ENCODE assay signal across 9 cellular contexts in genomic region chr3:10950476-10951294, GRCh38. TPM values are rescaled to one million over a fixed set of nuclear protein-coding genes. Genes with fewer than 3 reads are reported as not detected.
DNase-seq lines count a peak whose midpoint lies in the region; ATAC-seq and TF ChIP-seq lines count a peak whose summit lies in the region.
"Had no signal": no experiment of that assay in that cellular context is flagged by ENCODE, and none has a peak within 500 bp of the region (broad histone marks: within the 10 kb centered on the region; RNA-seq: fewer than 3 reads in every experiment).

No MANE protein-coding gene starts in this region.

- H3K36me3 Mint-ChIP-seq in CD8-positive, alpha-beta memory T cell, result no peaks in the 10 kb centered on the region

- no peaks in the 10 kb centered on the region for H3K4me1 Mint-ChIP-seq in CD8-positive, alpha-beta memory T cell

- H3K27me3 ChIP-seq in Loucy (ENCODE audit: insufficient read depth, low read length, poor library complexity, severe bottlenecking), result no peaks in the 10 kb centered on the region
- H3K27me3 ChIP-seq in brain microvascular endothelial cell (replicated peaks), result peaks cover 11% of the 10 kb centered on the region
- H3K27me3 ChIP-seq in left lung, result peaks cover 0 to 9% of the 10 kb centered on the region in 2 donors
- H3K27me3 ChIP-seq in CD8-positive, alpha-beta memory T cell (ENCODE audit: insufficient read depth, low read length, poor library complexity, severe bottlenecking), result no peaks in the 10 kb centered on the region
- H3K27me3 ChIP-seq: BLaER1 treated with 17β-estradiol and CSF1 and Interleukin-3, amounts not matched to agents 10 nM and 100 nM had no signal

- H3K9me3 Mint-ChIP-seq in CD8-positive, alpha-beta memory T cell, result no peaks in the 10 kb centered on the region

- peaks cover 9 to 17% of the 10 kb centered on the region in 2 donors for H3K27me3 Mint-ChIP-seq in CD8-positive, alpha-beta memory T cell

- H3F3A ChIP-seq in Loucy (ENCODE audit: low read depth), result no peaks in the 10 kb centered on the region

- DNase-seq in NCI-H1092 treated with DMSO at 0.1 percent for 48 hours (lab: John Stamatoyannopoulos, UW) (peak; percentile 8), NCI-H1092 (lab: John Stamatoyannopoulos, UW) (no peak), brain microvascular endothelial cell (peak; percentile 61), left lung (no peak)
- no peak for DNase-seq in CD8-positive, alpha-beta memory T cell
- DNase-seq in activated T-cell treated with anti-CD3 and anti-CD28 coated beads, Interleukin-2, amount 50 U/mL, for 1 hour, result no peak

- ATAC-seq in left lung (peak; percentile 89), GM21737 (IDR thresholded peaks at IDR 0.05; ENCODE audit: unreplicated experiment) (no peak)

- H3K27ac Mint-ChIP-seq in CD8-positive, alpha-beta memory T cell, result no peak overlapping the region

- H3K27ac ChIP-seq in brain microvascular endothelial cell, result no peak overlapping the region
- H3K27ac ChIP-seq in left lung, result no peak overlapping the region
- H3K27ac ChIP-seq in CD8-positive, alpha-beta memory T cell (ENCODE audit: low read depth, low read length), result no peak overlapping the region

- H2AFZ ChIP-seq in Loucy (ENCODE audit: low read length), result peak overlapping the region; percentile 59

- H3K9me2 ChIP-seq in Loucy (replicated peaks; ENCODE audit: low read depth, low read length), result no peaks in the 10 kb centered on the region

- H3K4me1 ChIP-seq in Loucy (ENCODE audit: insufficient read depth, low read length, poor library complexity, severe bottlenecking) (no peaks in the 10 kb centered on the region), left lung (no peaks in the 10 kb centered on the region)
- H3K4me1 ChIP-seq in CD8-positive, alpha-beta memory T cell (ENCODE audit: insufficient read depth, low read length), result no peaks in the 10 kb centered on the region

- H3K4me2 ChIP-seq in Loucy (ENCODE audit: low read depth, low read length, poor library complexity, severe bottlenecking), result no peak overlapping the region

- H3K79me2 ChIP-seq in Loucy (ENCODE audit: insufficient read depth, low read length), result no peaks in the 10 kb centered on the region

- intact Hi-C loops in left lung (cut with DNase I), result no loop called here

- POLR2A ChIA-PET in CD8-positive, alpha-beta memory T cell (lab: Charles Lee), result no interaction called here

- in situ Hi-C loops in brain microvascular endothelial cell (cut with HindIII; ENCODE audit: low pct_ligation_motif_present, low sequenced_read_pairs), result no loop called here

- peak overlapping the region in 1 of 7 donors; percentile 62 for H3K4me3 Mint-ChIP-seq in CD8-positive, alpha-beta memory T cell

- H3K4me3 ChIP-seq in Loucy (ENCODE audit: low read length, poor library complexity, severe bottlenecking) (no peak overlapping the region), brain microvascular endothelial cell (ENCODE audit: low read depth, low read length) (no peak overlapping the region), left lung (no peak overlapping the region)
- no peak overlapping the region for H3K4me3 ChIP-seq in CD8-positive, alpha-beta memory T cell (ENCODE audit: low read length)
- H3K4me3 ChIP-seq: BLaER1 treated with 17β-estradiol and CSF1 and Interleukin-3, amounts not matched to agents 10 nM and 100 nM had no signal

- TF ChIP-seq CTCF in Loucy (conservative IDR thresholded peaks at IDR 0.05; ENCODE audit: low read length), result peak; percentile 64
- peak; percentile 84 for TF ChIP-seq CTCF in brain microvascular endothelial cell (IDR thresholded peaks at IDR 0.05; ENCODE audit: low read depth, low read length, missing control alignments)
- peak in 1 of 2 donors; percentile 46 for TF ChIP-seq CTCF in left lung (IDR thresholded peaks at IDR 0.05)

- H3K9me3 ChIP-seq in Loucy (ENCODE audit: insufficient read depth, low read depth, low read length) (no peaks in the 10 kb centered on the region), left lung (no peaks in the 10 kb centered on the region)
- H3K9me3 ChIP-seq in CD8-positive, alpha-beta memory T cell (ENCODE audit: low read length), result no peaks in the 10 kb centered on the region
- H3K9me3 ChIP-seq: BLaER1 treated with 17β-estradiol and CSF1 and Interleukin-3, amounts not matched to agents 10 nM and 100 nM had no signal

- H3K36me3 ChIP-seq in Loucy (ENCODE audit: insufficient read depth, low read length) (no peaks in the 10 kb centered on the region), brain microvascular endothelial cell (replicated peaks) (no peaks in the 10 kb centered on the region), left lung (no peaks in the 10 kb centered on the region)
- H3K36me3 ChIP-seq in CD8-positive, alpha-beta memory T cell (ENCODE audit: insufficient read depth, low read length), result no peaks in the 10 kb centered on the region
- H3K36me3 ChIP-seq: BLaER1 treated with 17β-estradiol and CSF1 and Interleukin-3, amounts not matched to agents 10 nM and 100 nM had no signal

- H4K20me1 ChIP-seq in Loucy (ENCODE audit: insufficient read depth, low read length, poor library complexity, severe bottlenecking), result no peaks in the 10 kb centered on the region
- H4K20me1 ChIP-seq: BLaER1 treated with 17β-estradiol and CSF1 and Interleukin-3, amounts not matched to agents 10 nM and 100 nM had no signal

- no peak overlapping the region for H3K9ac ChIP-seq in Loucy (ENCODE audit: low read depth, low read length, poor library complexity, severe bottlenecking)
- H3K9ac ChIP-seq: BLaER1 treated with 17β-estradiol and CSF1 and Interleukin-3, amounts not matched to agents 10 nM and 100 nM had no signal

- CTCF ChIA-PET in CD8-positive, alpha-beta memory T cell (lab: Charles Lee), result no interaction called here

RNA-seq across cellular contexts. Expression of gene SLC6A1, which starts 41.9 kb away (rescaled TPM):
- total RNA-seq in left lung, result 1 to 10 TPM in 1 of 2 donors, under 1 TPM in 1; 0.97 to 1.7 TPM
- total RNA-seq in CD8-positive, alpha-beta memory T cell, result not detected
- polyA plus RNA-seq in CD8-positive, alpha-beta memory T cell, result not detected

Comparison
In these comparisons a context has a peak if more than half of its experiments do, and no peak if none do; other contexts are left out.
1. DNase-seq: peak in NCI-H1092 treated with DMSO at 0.1 percent for 48 hours (single experiment) and brain microvascular endothelial cell (single experiment); none in NCI-H1092 (single experiment), left lung (0 of 2), CD8-positive, alpha-beta memory T cell (0 of 5) and activated T-cell treated with anti-CD3 and anti-CD28 coated beads, Interleukin-2, amount 50 U/mL, for 1 hour (single experiment).